Comparison of ENCODE assay signal across 34 cellular contexts in genomic region chr7:147916573-147916972, GRCh38.
DNase-seq lines count a peak whose midpoint lies in the region; ATAC-seq, FAIRE-seq and TF ChIP-seq lines count a peak whose summit lies in the region.
"Had no signal": no experiment of that assay in that cellular context is flagged by ENCODE, and none has a peak within 500 bp of the region (broad histone marks: within the 10 kb centered on the region; RNA-seq: fewer than 3 reads in every experiment).

No MANE protein-coding gene starts in this region.

- no peaks in the 10 kb centered on the region for H3K9me3 ChIP-seq in HepG2 (ENCODE audit: low read length)
- H3K9me3 ChIP-seq in right lobe of liver: no peaks in the 10 kb centered on the region
- peaks cover 4% of the 10 kb centered on the region; the same call in 2 of the 3 replicates for H3K9me3 ChIP-seq in A549
- H3K9me3 ChIP-seq in IMR-90 (ENCODE audit: control insufficient read depth, insufficient read depth, low read length): peaks cover 12% of the 10 kb centered on the region
- H3K9me3 ChIP-seq in K562 (replicated peaks; ENCODE audit: control insufficient read depth, insufficient read depth, low read depth, low read length): peaks cover 4% of the 10 kb centered on the region; the same call in 1 of the 2 replicates
- H3K9me3 ChIP-seq: BE2C; BLaER1; BLaER1 treated with 17β-estradiol and CSF1 and Interleukin-3, amounts not matched to agents 10 nM and 100 nM; Caco-2 had no signal

- no peak overlapping the region for H2BK15ac ChIP-seq in IMR-90 (ENCODE audit: low read depth, low read length)

- no peak overlapping the region for H3K23ac ChIP-seq in IMR-90 (ENCODE audit: low read depth, low read length)

- no peak overlapping the region for H3K4ac ChIP-seq in IMR-90 (ENCODE audit: low read depth, low read length)

- TF ChIP-seq POLR2A in HepG2 (IDR thresholded peaks at IDR 0.05; ENCODE audit: insufficient read depth in 1 of 2, low read depth in 2 of 2, low read length in 2 of 2) (no peak), right lobe of liver (IDR thresholded peaks at IDR 0.05) (no peak), A549 (IDR thresholded peaks at IDR 0.05; ENCODE audit: low read length) (no peak), IMR-90 (IDR thresholded peaks at IDR 0.05; ENCODE audit: low read depth, low read length) (no peak), K562 (conservative IDR thresholded peaks at IDR 0.05) (no peak)

- no peaks in the 10 kb centered on the region for H3K4me1 ChIP-seq in HepG2 (ENCODE audit: insufficient read depth, low read length)
- H3K4me1 ChIP-seq in right lobe of liver: no peaks in the 10 kb centered on the region
- no peaks in the 10 kb centered on the region for H3K4me1 ChIP-seq in A549
- H3K4me1 ChIP-seq in IMR-90 (ENCODE audit: control insufficient read depth, insufficient read depth, low read length): no peaks in the 10 kb centered on the region
- no peaks in the 10 kb centered on the region for H3K4me1 ChIP-seq in K562 (replicated peaks in 1 of 2; ENCODE audit: control insufficient read depth in 2 of 2, insufficient read depth in 2 of 2, low read length in 2 of 2)
- H3K4me1 ChIP-seq: BE2C, Caco-2 had no signal

- TF ChIP-seq RAD21 in HepG2 (CRISPR knock-in tag; IDR thresholded peaks at IDR 0.05) (no peak), A549 (conservative IDR thresholded peaks at IDR 0.05 in 1 of 2, IDR thresholded peaks at IDR 0.05 in 1 of 2) (no peak), IMR-90 (IDR thresholded peaks at IDR 0.05; ENCODE audit: low read length) (no peak), K562 (CRISPR knock-in tag; conservative IDR thresholded peaks at IDR 0.05 in 1 of 2, IDR thresholded peaks at IDR 0.05 in 1 of 2) (no peak)

- no peak overlapping the region for H2BK20ac ChIP-seq in IMR-90 (ENCODE audit: low read depth, low read length)

- DNase-seq in HepG2 (ENCODE audit: low spot score) (no peak), right lobe of liver (no peak), A549 (ENCODE audit: low read depth in 1 of 2, low spot score in 1 of 2) (no peak), IMR-90 (no peak), K562 (ENCODE audit: extremely low read depth in 1 of 4, low spot score in 3 of 4) (no peak), T1000 (lab: John Stamatoyannopoulos, UW) (no peak)
- DNase-seq: 8988T; ACHN; AML-193; BE2C; C1 segment of cervical spinal cord; Caco-2; Calu3; CD4-positive, alpha-beta memory T cell; CD4-positive, alpha-beta T cell; CD4-positive, CD25-positive, alpha-beta regulatory T cell; CD8-positive, alpha-beta memory T cell; CD8-positive, alpha-beta T cell; COR-L47; DMS 273 treated with DMSO at 0.1 percent for 48 hours; DMS153; DMS53; DMS79; DMS79 treated with DMSO at 0.1 percent for 48 hours; DND-41; EL had no signal

- H3K18ac ChIP-seq in IMR-90 (ENCODE audit: low read depth, low read length): no peak overlapping the region

- no peak overlapping the region for H2BK5ac ChIP-seq in IMR-90 (ENCODE audit: low read depth, low read length, poor library complexity, severe bottlenecking)

- H3K4me3 ChIP-seq in HepG2 (replicated peaks in 1 of 3; ENCODE audit: insufficient read depth in 1 of 3, low read depth in 2 of 3, low read length in 3 of 3) (no peak overlapping the region), right lobe of liver (no peak overlapping the region), A549 (no peak overlapping the region), IMR-90 (ENCODE audit: insufficient read depth, low read depth, low read length) (no peak overlapping the region), K562 (no peak overlapping the region)
- H3K4me3 ChIP-seq: BLaER1; BLaER1 treated with 17β-estradiol and CSF1 and Interleukin-3, amounts not matched to agents 10 nM and 100 nM had no signal

- H3K14ac ChIP-seq in IMR-90 (replicated peaks; ENCODE audit: low read depth, low read length): no peak overlapping the region

- H3K79me2 ChIP-seq in HepG2 (ENCODE audit: insufficient read depth, low read length) (no peaks in the 10 kb centered on the region), K562 (ENCODE audit: control insufficient read depth, insufficient read depth, low read length) (no peaks in the 10 kb centered on the region)

- H4K5ac ChIP-seq in IMR-90 (ENCODE audit: low read depth, low read length): no peak overlapping the region

- H3K36me3 ChIP-seq in HepG2 (replicated peaks in 1 of 2; ENCODE audit: control insufficient read depth in 1 of 2, insufficient read depth in 2 of 2, low read length in 2 of 2) (no peaks in the 10 kb centered on the region), right lobe of liver (no peaks in the 10 kb centered on the region), IMR-90 (ENCODE audit: control insufficient read depth, insufficient read depth, low read length) (no peaks in the 10 kb centered on the region), K562 (ENCODE audit: control insufficient read depth, insufficient read depth, low read length) (no peaks in the 10 kb centered on the region)
- H3K36me3 ChIP-seq: BE2C; BLaER1; BLaER1 treated with 17β-estradiol and CSF1 and Interleukin-3, amounts not matched to agents 10 nM and 100 nM had no signal

- CTCF ChIA-PET in HepG2 (lab: Yijun Ruan, JAX; ENCODE audit: low intra/inter-chr PET ratio, low total read pairs): no interaction called here
- CTCF ChIA-PET in A549 (lab: Yijun Ruan, JAX): no interaction called here
- CTCF ChIA-PET in IMR-90 (lab: Yijun Ruan, JAX): no interaction called here
- CTCF ChIA-PET in K562 (lab: Yijun Ruan, JAX; ENCODE audit: low intra/inter-chr PET ratio): no interaction called here

- TF ChIP-seq CTCF in HepG2 (CRISPR knock-in tag; IDR thresholded peaks at IDR 0.05) (no peak), right lobe of liver (IDR thresholded peaks at IDR 0.05) (no peak), A549 (IDR thresholded peaks at IDR 0.05) (no peak), IMR-90 (conservative IDR thresholded peaks at IDR 0.05; ENCODE audit: low read depth, low read length) (no peak), K562 (IDR thresholded peaks at IDR 0.05 in 2 of 3, conservative IDR thresholded peaks at IDR 0.05 in 1 of 3; ENCODE audit: insufficient read depth in 2 of 3, low read depth in 1 of 3, low read length in 3 of 3) (no peak)

- FAIRE-seq in HepG2 (lab: Jason Lieb, UNC): no peak
- no peak for FAIRE-seq in A549 (lab: Jason Lieb, UNC)
- no peak for FAIRE-seq in K562 (lab: Jason Lieb, UNC)
- FAIRE-seq: A204.1, D721Med had no signal

- ATAC-seq in HepG2: no peak
- ATAC-seq in right lobe of liver: no peak
- ATAC-seq in A549: no peak
- ATAC-seq in IMR-90 (ENCODE audit: low read depth): no peak
- ATAC-seq in K562: no peak
- no peak for ATAC-seq in GM19455 (IDR thresholded peaks at IDR 0.05; ENCODE audit: unreplicated experiment)
- no peak for ATAC-seq in HG03280 (IDR thresholded peaks at IDR 0.05; ENCODE audit: unreplicated experiment)
- ATAC-seq: CD8-positive, alpha-beta T cell had no signal

- in situ Hi-C loops in HepG2 (cut with HindIII; ENCODE audit: extremely low pct_ligation_motif_present, low pct_unique_long_range_greater_than_20kb): no loop called here
- in situ Hi-C loops in IMR-90 (cut with MboI; ENCODE audit: low sequenced_read_pairs): no loop called here
- in situ Hi-C loops in K562 (cut with MboI): no loop called here

- H3K9me1 ChIP-seq in IMR-90 (ENCODE audit: insufficient read depth, low read length): no peaks in the 10 kb centered on the region
- H3K9me1 ChIP-seq in K562 (ENCODE audit: control insufficient read depth, insufficient read depth, low read length): no peaks in the 10 kb centered on the region

- BruUV-seq in HepG2 (replicated peaks; lab: Mats Ljungman, UMichigan): no TSS peak
- no TSS peak for BruUV-seq in IMR-90 (replicated peaks; lab: Mats Ljungman, UMichigan)
- no TSS peak for BruUV-seq in K562 (replicated peaks; lab: Mats Ljungman, UMichigan)

- H3K27me3 ChIP-seq in HepG2 (ENCODE audit: control insufficient read depth in 1 of 2, insufficient read depth in 2 of 2, low read length in 2 of 2) (no peaks in the 10 kb centered on the region), right lobe of liver (no peaks in the 10 kb centered on the region), IMR-90 (ENCODE audit: control insufficient read depth, insufficient read depth, low read length) (no peaks in the 10 kb centered on the region), K562 (ENCODE audit: control insufficient read depth in 2 of 2, insufficient read depth in 2 of 2, low read length in 2 of 2) (no peaks in the 10 kb centered on the region)
- H3K27me3 ChIP-seq: BE2C; BLaER1; BLaER1 treated with 17β-estradiol and CSF1 and Interleukin-3, amounts not matched to agents 10 nM and 100 nM had no signal

- H4K20me1 ChIP-seq in HepG2 (ENCODE audit: insufficient read depth, low read length) (no peaks in the 10 kb centered on the region), IMR-90 (ENCODE audit: insufficient read depth, low read length) (no peaks in the 10 kb centered on the region), K562 (replicated peaks; ENCODE audit: control insufficient read depth, insufficient read depth, low read length) (no peaks in the 10 kb centered on the region)
- H4K20me1 ChIP-seq: BLaER1; BLaER1 treated with 17β-estradiol and CSF1 and Interleukin-3, amounts not matched to agents 10 nM and 100 nM had no signal

- no peak overlapping the region for H4K8ac ChIP-seq in IMR-90 (ENCODE audit: low read depth in 2 of 2, low read length in 2 of 2)

- intact Hi-C loops in HepG2 (cut with micrococcal nuclease; ENCODE audit: unreplicated experiment) (no loop called here), right lobe of liver (cut with DNase I) (no loop called here), IMR-90 (cut with micrococcal nuclease) (no loop called here), K562 (cut with micrococcal nuclease) (no loop called here)

- no peak overlapping the region for H4K91ac ChIP-seq in IMR-90 (ENCODE audit: insufficient read depth, low read depth, low read length)

- POLR2A ChIA-PET in HepG2 (lab: Yijun Ruan, JAX) (no interaction called here), A549 (lab: Yijun Ruan, JAX) (no interaction called here), IMR-90 (lab: Charles Lee; ENCODE audit: unreplicated experiment) (no interaction called here), K562 (lab: Yijun Ruan, JAX) (no interaction called here)

- H2AK9ac ChIP-seq in IMR-90 (replicated peaks; ENCODE audit: low read depth, low read length, poor library complexity): no peak overlapping the region

- H2AFZ ChIP-seq in HepG2 (ENCODE audit: low read length) (no peak overlapping the region), IMR-90 (replicated peaks; ENCODE audit: low read length, poor library complexity) (no peak overlapping the region), K562 (ENCODE audit: low read depth, low read length) (no peak overlapping the region)

- dilution Hi-C loops in IMR-90 (cut with HindIII; ENCODE audit: low sequenced_read_pairs, unreplicated experiment): no loop called here

- no peak overlapping the region for H2AK5ac ChIP-seq in IMR-90 (ENCODE audit: low read depth, low read length)

- H3K9ac ChIP-seq in HepG2 (ENCODE audit: insufficient read depth, low read depth, low read length): no peak overlapping the region
- H3K9ac ChIP-seq in IMR-90 (ENCODE audit: low read depth, low read length): no peak overlapping the region
- no peak overlapping the region for H3K9ac ChIP-seq in K562 (ENCODE audit: insufficient read depth in 1 of 2, low read depth in 2 of 2, low read length in 2 of 2)
- H3K9ac ChIP-seq: BLaER1; BLaER1 treated with 17β-estradiol and CSF1 and Interleukin-3, amounts not matched to agents 10 nM and 100 nM had no signal

- WGBS in HepG2 (ENCODE audit: low lambda C conversion rate): 1% methylated on average over 4 of the region's 4 CpGs
- WGBS in right lobe of liver (ENCODE audit: insufficient coverage, low coverage, low lambda C conversion rate, missing lambda C conversion rate): 43% methylated on average over 4 of the region's 4 CpGs
- 17% methylated on average over 4 of the region's 4 CpGs for WGBS in A549 (ENCODE audit: missing lambda C conversion rate)
- 60% methylated on average over 1 of the region's 4 CpGs; no CpG with 5 or more reads in 1 of the 2 experiments for WGBS in IMR-90 (ENCODE audit: extremely low coverage in 2 of 2, insufficient read length in 1 of 2), 2 experiments
- WGBS in K562 (ENCODE audit: insufficient coverage, low coverage, missing lambda C conversion rate): 0% methylated on average over 4 of the region's 4 CpGs

- H3K27ac ChIP-seq in HepG2 (ENCODE audit: extremely low read length, insufficient read depth, low read length) (no peak overlapping the region), right lobe of liver (no peak overlapping the region), A549 (no peak overlapping the region), IMR-90 (ENCODE audit: insufficient read depth, low read length) (no peak overlapping the region), K562 (ENCODE audit: extremely low read depth, low read depth, low read length) (no peak overlapping the region)
- H3K27ac ChIP-seq: 22Rv1; BLaER1; BLaER1 treated with 17β-estradiol and CSF1 and Interleukin-3, amounts not matched to agents 10 nM and 100 nM; C4-2B had no signal

- TF ChIP-seq EP300 in HepG2 (IDR thresholded peaks at IDR 0.05; ENCODE audit: low read depth in 2 of 2, low read length in 2 of 2) (no peak), HepG2 (CRISPR knock-in tag; IDR thresholded peaks at IDR 0.05; ENCODE audit: borderline replicate concordance) (no peak), A549 (IDR thresholded peaks at IDR 0.05) (no peak), K562 (IDR thresholded peaks at IDR 0.05; ENCODE audit: low read length) (no peak)

- H2BK120ac ChIP-seq in IMR-90 (ENCODE audit: low read depth, low read length): no peak overlapping the region

- no peak overlapping the region for H3K56ac ChIP-seq in IMR-90 (ENCODE audit: extremely low read depth, insufficient read depth, low read length)

- no peaks in the 10 kb centered on the region for H3K79me1 ChIP-seq in IMR-90 (ENCODE audit: low read depth in 1 of 2, low read length in 2 of 2)

- H3K4me2 ChIP-seq in HepG2 (ENCODE audit: low read depth, low read length) (no peak overlapping the region), A549 (no peak overlapping the region), IMR-90 (ENCODE audit: low read depth, low read length) (no peak overlapping the region), K562 (ENCODE audit: insufficient read depth, low read length) (no peak overlapping the region)
- H3K4me2 ChIP-seq: BLaER1; BLaER1 treated with 17β-estradiol and CSF1 and Interleukin-3, amounts not matched to agents 10 nM and 100 nM had no signal

Comparison
In these comparisons a context has a peak if more than half of its experiments do, and no peak if none do; other contexts are left out.
1. Of the 241 proteins assayed by ChIP-seq in both HepG2 and K562: peak only in HepG2: none; only in K562: MAFG; in both: MAFF; in neither: 238; mixed calls (peak in some experiments, not most) for 1.